In the genomic region with DNA sequence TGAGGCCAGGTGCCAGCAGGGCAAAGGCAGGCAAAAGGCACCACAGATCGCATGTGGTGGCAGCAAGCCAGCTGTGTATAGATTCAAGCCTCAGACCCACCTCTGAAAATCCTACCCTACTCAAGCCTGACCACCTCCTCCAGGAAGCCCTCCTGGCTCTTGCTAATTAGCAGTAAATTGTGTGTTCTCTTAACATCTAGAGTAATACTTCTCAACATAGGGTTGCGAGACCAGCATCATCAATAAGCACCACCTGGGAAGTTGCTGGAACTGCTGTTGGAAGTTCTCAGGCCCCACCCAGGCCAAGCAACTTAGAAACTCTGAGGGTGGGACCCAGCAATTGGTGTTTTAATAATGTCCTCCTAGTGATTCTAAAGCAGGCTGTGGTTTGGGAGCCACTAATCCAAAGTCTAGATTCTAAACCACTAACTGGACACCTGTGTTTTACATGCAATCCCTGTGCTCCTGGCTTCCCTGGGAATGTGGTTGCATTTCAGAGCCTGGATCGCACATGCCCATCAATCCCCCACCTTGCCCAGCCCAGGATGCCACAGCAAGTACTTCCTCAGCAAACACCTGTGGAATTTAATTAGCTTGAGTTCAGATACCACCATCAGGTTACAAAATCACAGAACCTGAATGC, we compare ENCODE assay signal across 1 cellular context.
TF ChIP-seq lines count a peak whose summit lies in the region.

No MANE protein-coding gene starts in this region.

TF ChIP-seq in IMR-90, 13 proteins besides CTCF, POLR2A, EP300 and RAD21:
- TF ChIP-seq RCOR1 (IDR thresholded peaks at IDR 0.05; ENCODE audit: insufficient replicate concordance, low read length) = no peak
- TF ChIP-seq BHLHE40 (IDR thresholded peaks at IDR 0.05; ENCODE audit: low read depth, low read length) = no peak
- TF ChIP-seq MAFK (IDR thresholded peaks at IDR 0.05; ENCODE audit: low read depth, low read length) = no peak
- no peak for TF ChIP-seq RFX5 (IDR thresholded peaks at IDR 0.05; ENCODE audit: low read depth, low read length)
- no peak for TF ChIP-seq CEBPB (IDR thresholded peaks at IDR 0.05; ENCODE audit: low read depth, low read length)
- no peak for TF ChIP-seq SMC3 (IDR thresholded peaks at IDR 0.05; ENCODE audit: low read depth, low read length)
- TF ChIP-seq FOS (IDR thresholded peaks at IDR 0.05; ENCODE audit: low read depth, low read length) = no peak
- TF ChIP-seq MXI1 (IDR thresholded peaks at IDR 0.05; ENCODE audit: borderline replicate concordance, low read depth, low read length) = no peak
- TF ChIP-seq, protein P1, sequence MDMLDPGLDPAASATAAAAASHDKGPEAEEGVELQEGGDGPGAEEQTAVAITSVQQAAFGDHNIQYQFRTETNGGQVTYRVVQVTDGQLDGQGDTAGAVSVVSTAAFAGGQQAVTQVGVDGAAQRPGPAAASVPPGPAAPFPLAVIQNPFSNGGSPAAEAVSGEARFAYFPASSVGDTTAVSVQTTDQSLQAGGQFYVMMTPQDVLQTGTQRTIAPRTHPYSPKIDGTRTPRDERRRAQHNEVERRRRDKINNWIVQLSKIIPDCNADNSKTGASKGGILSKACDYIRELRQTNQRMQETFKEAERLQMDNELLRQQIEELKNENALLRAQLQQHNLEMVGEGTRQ (IDR thresholded peaks at IDR 0.05; ENCODE audit: low read depth, low read length) = no peak
- TF ChIP-seq MAZ (IDR thresholded peaks at IDR 0.05; ENCODE audit: borderline replicate concordance, low read depth, low read length) = no peak
- TF ChIP-seq, protein P2, sequence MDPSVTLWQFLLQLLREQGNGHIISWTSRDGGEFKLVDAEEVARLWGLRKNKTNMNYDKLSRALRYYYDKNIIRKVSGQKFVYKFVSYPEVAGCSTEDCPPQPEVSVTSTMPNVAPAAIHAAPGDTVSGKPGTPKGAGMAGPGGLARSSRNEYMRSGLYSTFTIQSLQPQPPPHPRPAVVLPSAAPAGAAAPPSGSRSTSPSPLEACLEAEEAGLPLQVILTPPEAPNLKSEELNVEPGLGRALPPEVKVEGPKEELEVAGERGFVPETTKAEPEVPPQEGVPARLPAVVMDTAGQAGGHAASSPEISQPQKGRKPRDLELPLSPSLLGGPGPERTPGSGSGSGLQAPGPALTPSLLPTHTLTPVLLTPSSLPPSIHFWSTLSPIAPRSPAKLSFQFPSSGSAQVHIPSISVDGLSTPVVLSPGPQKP (IDR thresholded peaks at IDR 0.05; ENCODE audit: borderline replicate concordance, low read depth, low read length) = no peak
- no peak for TF ChIP-seq NFE2L2 (IDR thresholded peaks at IDR 0.05; ENCODE audit: low read depth, low read length)
- TF ChIP-seq CHD1 (IDR thresholded peaks at IDR 0.05; ENCODE audit: low read depth, low read length) = no peak
